Comparison of ENCODE assay signal across 13 cellular contexts in genomic region chr20:43923322-43923721, GRCh38. TPM values are rescaled to one million over a fixed set of nuclear protein-coding genes. Genes with fewer than 3 reads are reported as not detected.
"Had no signal": no experiment of that assay in that cellular context is flagged by ENCODE, and none has a peak within 500 bp of the region (broad histone marks: within the 10 kb centered on the region; RNA-seq: fewer than 3 reads in every experiment).

No MANE protein-coding gene starts in this region.

- H3K4me1 ChIP-seq: gastrocnemius medialis, tibial nerve had no signal

- H3K9me3 ChIP-seq: gastrocnemius medialis, tibial nerve had no signal

- H3K27ac Mint-ChIP-seq: activated naive CD4-positive, alpha-beta T cell treated with anti-CD3 and anti-CD28 coated beads, Interleukin-2, amount 10 ng/mL, durations not matched to agents 7 days and 5 days; effector memory CD8-positive, alpha-beta T cell; T-cell had no signal

- DNase-seq: activated CD4-positive, alpha-beta T cell treated with anti-CD3 and anti-CD28 coated beads, Interleukin-2, amount 50 U/mL, for 48 hours; activated naive CD4-positive, alpha-beta T cell treated with anti-CD3 and anti-CD28 coated beads, Interleukin-2, amount 10 ng/mL, durations not matched to agents 7 days and 5 days; amygdala; effector memory CD8-positive, alpha-beta T cell; gastrocnemius medialis; left ventricle myocardium superior; mesenchymal stem cell; T-cell had no signal

- H3K9me3 Mint-ChIP-seq: activated naive CD4-positive, alpha-beta T cell treated with anti-CD3 and anti-CD28 coated beads, Interleukin-2, amount 10 ng/mL, durations not matched to agents 7 days and 5 days; effector memory CD8-positive, alpha-beta T cell; T-cell had no signal

- H3K27me3 ChIP-seq: tibial nerve had no signal

- ATAC-seq: effector memory CD8-positive, alpha-beta T cell; gastrocnemius medialis; left ventricle myocardium superior; T-cell had no signal

- H3K4me3 ChIP-seq: gastrocnemius medialis, skin epidermis, tibial nerve had no signal

- H3K36me3 ChIP-seq: gastrocnemius medialis, tibial nerve had no signal

- H3K4me3 Mint-ChIP-seq: activated naive CD4-positive, alpha-beta T cell treated with anti-CD3 and anti-CD28 coated beads, Interleukin-2, amount 10 ng/mL, durations not matched to agents 7 days and 5 days; brain; effector memory CD8-positive, alpha-beta T cell had no signal

- H3K27ac ChIP-seq: epithelial cell of prostate, gastrocnemius medialis, skin epidermis, tibial nerve had no signal

- H3K36me3 Mint-ChIP-seq: activated naive CD4-positive, alpha-beta T cell treated with anti-CD3 and anti-CD28 coated beads, Interleukin-2, amount 10 ng/mL, durations not matched to agents 7 days and 5 days; brain; T-cell had no signal

RNA-seq across cellular contexts. Expression of gene TOX2, which starts 8.7 kb away (rescaled TPM):
- total RNA-seq: osteocyte had no signal
